Comparison of ENCODE assay signal across 8 cellular contexts in the genomic region with DNA sequence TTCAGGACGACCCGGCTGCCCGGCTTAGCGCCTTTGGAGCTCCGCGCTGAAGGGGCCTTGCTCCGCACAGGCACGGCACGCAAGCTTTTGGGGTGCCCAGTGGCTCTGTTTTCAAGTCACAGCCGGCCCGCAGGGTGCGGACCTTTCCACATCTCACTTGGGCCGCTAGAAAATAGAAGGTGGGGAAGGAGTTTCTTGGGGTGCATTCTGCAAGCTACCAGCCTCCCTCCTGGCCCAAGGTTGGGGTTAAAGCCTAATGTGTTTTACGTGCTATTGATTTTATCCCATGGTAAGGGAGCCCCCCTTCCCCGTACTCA. TPM values are rescaled to one million over a fixed set of nuclear protein-coding genes. Genes with fewer than 3 reads are reported as not detected.
DNase-seq lines count a peak whose midpoint lies in the region; ATAC-seq and TF ChIP-seq lines count a peak whose summit lies in the region.

No MANE protein-coding gene starts in this region.

- H3K36me3 ChIP-seq in ectodermal cell (ENCODE audit: control insufficient read depth, insufficient read depth, low read length), result peaks cover 7% of the 10 kb centered on the region
- no peaks in the 10 kb centered on the region for H3K36me3 ChIP-seq in neural cell (ENCODE audit: insufficient read depth, low read length)

- 0% methylated on average over 14 to 15 of the region's 15 CpGs for WGBS in ectodermal cell, 2 experiments

- no peak for TF ChIP-seq CTCF in neural cell (IDR thresholded peaks at IDR 0.05; ENCODE audit: poor library complexity, severe bottlenecking)

- H3F3A ChIP-seq in neural cell (ENCODE audit: insufficient read depth, low read length, poor library complexity, severe bottlenecking), result no peaks in the 10 kb centered on the region

- H3K27ac Mint-ChIP-seq in activated T-cell treated with anti-CD3 and anti-CD28 coated beads, Interleukin-2, amount 50 U/mL, for 24 hours, result peak overlapping the region; percentile 63

- no peaks in the 10 kb centered on the region for H3K9me2 ChIP-seq in neural cell (ENCODE audit: insufficient read depth, low read length)

- H3K9me3 ChIP-seq in ectodermal cell (ENCODE audit: control insufficient read depth, low read length) (no peaks in the 10 kb centered on the region), neural cell (ENCODE audit: low read length) (no peaks in the 10 kb centered on the region)

- H3K27me3 ChIP-seq in ectodermal cell (ENCODE audit: control insufficient read depth, insufficient read depth, low read length, poor library complexity, severe bottlenecking), result peaks cover 5% of the 10 kb centered on the region
- no peaks in the 10 kb centered on the region for H3K27me3 ChIP-seq in neural cell (ENCODE audit: insufficient read depth, low read depth, low read length)

- H4K20me1 ChIP-seq in neural cell (ENCODE audit: insufficient read depth), result no peaks in the 10 kb centered on the region

- no peak for DNase-seq in activated T-cell treated with anti-CD3 and anti-CD28 coated beads, Interleukin-2, amount 50 U/mL, for 24 hours
- no peak for DNase-seq in activated T-cell treated with anti-CD3 and anti-CD28 coated beads, Interleukin-2, amount 50 U/mL, for 1 hour
- peak; percentile 57 for DNase-seq in NCI-H748 (lab: John Stamatoyannopoulos, UW; ENCODE audit: unreplicated experiment)
- DNase-seq in middle frontal gyrus (ENCODE audit: extremely low spot score, low spot score), result no peak
- no peak for DNase-seq in stimulated activated CD4-positive, alpha-beta T cell treated with anti-CD3 and anti-CD28 coated beads, Interleukin-4, amount 100 ng/mL, for 4 hours

- peaks cover 26% of the 10 kb centered on the region for H3K79me2 ChIP-seq in neural cell (replicated peaks; ENCODE audit: insufficient read depth, low read length)

- no peak overlapping the region for H3K27ac ChIP-seq in ectodermal cell (ENCODE audit: insufficient read depth, low read depth, low read length, poor library complexity, severe bottlenecking)
- peak overlapping the region; percentile 84 for H3K27ac ChIP-seq in neural cell (ENCODE audit: low read length)

- peak overlapping the region; percentile 89 for H3K4me3 Mint-ChIP-seq in activated T-cell treated with anti-CD3 and anti-CD28 coated beads, Interleukin-2, amount 50 U/mL, for 24 hours

- peaks cover 35% of the 10 kb centered on the region for H3K36me3 Mint-ChIP-seq in activated T-cell treated with anti-CD3 and anti-CD28 coated beads, Interleukin-2, amount 50 U/mL, for 24 hours (ENCODE audit: low read depth)

- H2AFZ ChIP-seq in neural cell (ENCODE audit: low read depth, low read length), result peak overlapping the region; percentile 96

- H3K4me1 Mint-ChIP-seq in activated T-cell treated with anti-CD3 and anti-CD28 coated beads, Interleukin-2, amount 50 U/mL, for 24 hours (ENCODE audit: low read depth), result peaks cover 41% of the 10 kb centered on the region

- H3K4me3 ChIP-seq in ectodermal cell (ENCODE audit: insufficient read depth, low read depth, low read length) (peak overlapping the region; percentile 90), neural cell (ENCODE audit: low read length) (peak overlapping the region; percentile 97)

- no peak for TF ChIP-seq EP300 in neural cell (conservative IDR thresholded peaks at IDR 0.05; ENCODE audit: poor library complexity, severe bottlenecking)

- H3K9ac ChIP-seq in neural cell (ENCODE audit: low read length), result peak overlapping the region; percentile 89

- H3K4me1 ChIP-seq in ectodermal cell (ENCODE audit: control insufficient read depth, insufficient read depth, low read length), result peaks cover 10% of the 10 kb centered on the region

- H3K9me3 Mint-ChIP-seq in activated T-cell treated with anti-CD3 and anti-CD28 coated beads, Interleukin-2, amount 50 U/mL, for 24 hours, result no peaks in the 10 kb centered on the region

- peak overlapping the region; percentile 99 for H3K4me2 ChIP-seq in neural cell (ENCODE audit: low read length)

- no peak for ATAC-seq in HG02970 (IDR thresholded peaks at IDR 0.05; ENCODE audit: low FRiP score, unreplicated experiment)

- TF ChIP-seq RAD21 in neural cell (conservative IDR thresholded peaks at IDR 0.05), result no peak

- no peaks in the 10 kb centered on the region for H3K27me3 Mint-ChIP-seq in activated T-cell treated with anti-CD3 and anti-CD28 coated beads, Interleukin-2, amount 50 U/mL, for 24 hours

TF ChIP-seq in neural cell, 6 proteins besides CTCF, POLR2A, EP300 and RAD21:
- no peak for TF ChIP-seq MXI1 (conservative IDR thresholded peaks at IDR 0.05; ENCODE audit: poor library complexity, severe bottlenecking)
- TF ChIP-seq EZH2 (IDR thresholded peaks at IDR 0.05; ENCODE audit: borderline replicate concordance, insufficient read depth, low read length, poor library complexity, severe bottlenecking), result no peak
- TF ChIP-seq TAF1 (IDR thresholded peaks at IDR 0.05; ENCODE audit: low read depth), result no peak
- no peak for TF ChIP-seq REST (IDR thresholded peaks at IDR 0.05; ENCODE audit: borderline replicate concordance)
- TF ChIP-seq POLR2AphosphoS5 (IDR thresholded peaks at IDR 0.05), result no peak
- no peak for TF ChIP-seq SMC3 (conservative IDR thresholded peaks at IDR 0.05; ENCODE audit: poor library complexity)

RNA-seq across cellular contexts. Expression of gene KAT14, which starts 0.6 kb away (rescaled TPM):
- 42.4 TPM for polyA plus RNA-seq in ectodermal cell (2013, experiment 1 of 4)
- polyA plus RNA-seq in ectodermal cell (2013, experiment 2 of 4), result 39.3 TPM
- 26.7 TPM for polyA plus RNA-seq in ectodermal cell (2013, experiment 3 of 4)
- polyA plus RNA-seq in ectodermal cell (2013, experiment 4 of 4), result 30.0 TPM
- 19.3 and 29.2 TPM in 2 replicates for polyA plus RNA-seq in neural cell
- polyA minus RNA-seq in neural cell, result 32.3 and 37.3 TPM in 2 replicates

RNA-seq across cellular contexts. Expression of gene PET117, which starts 0.6 kb away (rescaled TPM):
- 24.8 TPM for polyA plus RNA-seq in ectodermal cell (2013, experiment 1 of 4)
- polyA plus RNA-seq in ectodermal cell (2013, experiment 2 of 4), result 31.6 TPM
- polyA plus RNA-seq in ectodermal cell (2013, experiment 3 of 4), result 22.6 TPM
- polyA plus RNA-seq in ectodermal cell (2013, experiment 4 of 4), result 26.5 TPM
- 24.9 and 39.0 TPM in 2 replicates for polyA plus RNA-seq in neural cell
- polyA minus RNA-seq in neural cell, result 22.2 and 27.2 TPM in 2 replicates
